Comparison of ENCODE assay signal across 1 cellular context in the genomic region with DNA sequence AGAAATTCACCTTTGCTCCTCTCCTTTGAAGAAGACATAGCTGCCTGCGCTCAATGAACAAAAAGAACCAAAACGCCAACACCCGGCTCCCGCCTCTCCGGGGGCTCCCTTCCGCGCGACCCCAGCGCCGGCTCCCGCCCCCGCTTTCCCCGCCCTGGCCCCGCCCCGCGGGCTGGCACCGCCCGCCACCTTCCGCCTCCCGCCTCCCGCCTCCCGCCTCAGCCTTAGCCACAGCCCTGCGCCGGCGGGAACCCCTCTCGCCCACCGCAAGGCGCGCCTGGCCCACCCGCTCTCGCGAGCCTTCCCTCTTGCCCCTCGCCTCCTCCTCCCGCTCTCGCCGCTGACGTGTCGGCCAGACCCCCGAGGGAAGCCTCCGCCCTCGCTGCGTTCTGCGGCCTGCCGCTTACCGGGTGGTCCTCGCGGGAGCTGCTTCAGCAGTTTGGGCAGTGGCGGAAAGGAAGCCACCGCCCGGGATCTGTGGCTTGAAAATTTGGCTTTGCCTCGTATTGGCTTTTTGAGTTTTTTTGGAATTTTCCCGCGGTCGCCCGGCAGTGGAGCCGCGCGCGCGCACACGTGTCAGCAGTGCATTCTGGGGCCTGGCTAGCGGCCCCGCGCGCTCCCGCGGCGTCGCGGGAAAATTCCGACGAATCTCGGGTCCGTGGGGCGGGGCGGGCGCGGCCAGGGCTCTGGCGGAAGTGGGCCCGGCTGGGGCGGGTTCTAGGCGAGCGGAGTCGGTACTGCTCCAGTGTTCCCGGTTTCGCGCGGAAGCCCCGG.
A peak's percentile ranks its signal among the peaks of the same experiment; 100 is the strongest.
TF ChIP-seq lines count a peak whose summit lies in the region.

A gene with protein sequence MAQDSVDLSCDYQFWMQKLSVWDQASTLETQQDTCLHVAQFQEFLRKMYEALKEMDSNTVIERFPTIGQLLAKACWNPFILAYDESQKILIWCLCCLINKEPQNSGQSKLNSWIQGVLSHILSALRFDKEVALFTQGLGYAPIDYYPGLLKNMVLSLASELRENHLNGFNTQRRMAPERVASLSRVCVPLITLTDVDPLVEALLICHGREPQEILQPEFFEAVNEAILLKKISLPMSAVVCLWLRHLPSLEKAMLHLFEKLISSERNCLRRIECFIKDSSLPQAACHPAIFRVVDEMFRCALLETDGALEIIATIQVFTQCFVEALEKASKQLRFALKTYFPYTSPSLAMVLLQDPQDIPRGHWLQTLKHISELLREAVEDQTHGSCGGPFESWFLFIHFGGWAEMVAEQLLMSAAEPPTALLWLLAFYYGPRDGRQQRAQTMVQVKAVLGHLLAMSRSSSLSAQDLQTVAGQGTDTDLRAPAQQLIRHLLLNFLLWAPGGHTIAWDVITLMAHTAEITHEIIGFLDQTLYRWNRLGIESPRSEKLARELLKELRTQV (minus strand): TSS at position 591 of the 774 bp plus-strand sequence. CDS start 68,418 bp downstream, outside the sequence.

TF ChIP-seq in GM12878, 131 proteins besides CTCF, POLR2A, EP300 and RAD21 (continued from another document and continues in another):
- TF ChIP-seq, protein P1, sequence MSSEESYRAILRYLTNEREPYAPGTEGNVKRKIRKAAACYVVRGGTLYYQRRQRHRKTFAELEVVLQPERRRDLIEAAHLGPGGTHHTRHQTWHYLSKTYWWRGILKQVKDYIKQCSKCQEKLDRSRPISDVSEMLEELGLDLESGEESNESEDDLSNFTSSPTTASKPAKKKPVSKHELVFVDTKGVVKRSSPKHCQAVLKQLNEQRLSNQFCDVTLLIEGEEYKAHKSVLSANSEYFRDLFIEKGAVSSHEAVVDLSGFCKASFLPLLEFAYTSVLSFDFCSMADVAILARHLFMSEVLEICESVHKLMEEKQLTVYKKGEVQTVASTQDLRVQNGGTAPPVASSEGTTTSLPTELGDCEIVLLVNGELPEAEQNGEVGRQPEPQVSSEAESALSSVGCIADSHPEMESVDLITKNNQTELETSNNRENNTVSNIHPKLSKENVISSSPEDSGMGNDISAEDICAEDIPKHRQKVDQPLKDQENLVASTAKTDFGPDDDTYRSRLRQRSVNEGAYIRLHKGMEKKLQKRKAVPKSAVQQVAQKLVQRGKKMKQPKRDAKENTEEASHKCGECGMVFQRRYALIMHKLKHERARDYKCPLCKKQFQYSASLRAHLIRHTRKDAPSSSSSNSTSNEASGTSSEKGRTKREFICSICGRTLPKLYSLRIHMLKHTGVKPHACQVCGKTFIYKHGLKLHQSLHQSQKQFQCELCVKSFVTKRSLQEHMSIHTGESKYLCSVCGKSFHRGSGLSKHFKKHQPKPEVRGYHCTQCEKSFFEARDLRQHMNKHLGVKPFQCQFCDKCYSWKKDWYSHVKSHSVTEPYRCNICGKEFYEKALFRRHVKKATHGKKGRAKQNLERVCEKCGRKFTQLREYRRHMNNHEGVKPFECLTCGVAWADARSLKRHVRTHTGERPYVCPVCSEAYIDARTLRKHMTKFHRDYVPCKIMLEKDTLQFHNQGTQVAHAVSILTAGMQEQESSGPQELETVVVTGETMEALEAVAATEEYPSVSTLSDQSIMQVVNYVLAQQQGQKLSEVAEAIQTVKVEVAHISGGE (CRISPR knock-in tag; IDR thresholded peaks at IDR 0.05), result no peak
- TF ChIP-seq EGR1 (IDR thresholded peaks at IDR 0.05; ENCODE audit: borderline replicate concordance in 1 of 2, low read depth in 2 of 2, low read length in 2 of 2) (peak in 1 of 2 experiments; percentile 95; a peak in 2 of 3 replicates), NBN (IDR thresholded peaks at IDR 0.05) (peak; percentile 27; the same call in 1 of the 2 replicates), LARP7 (IDR thresholded peaks at IDR 0.05) (peak; percentile 78), TCF12 (IDR thresholded peaks at IDR 0.05; ENCODE audit: low read depth, low read length) (no peak; the same call in 1 of the 2 replicates), PML (IDR thresholded peaks at IDR 0.05; ENCODE audit: low read length) (peak; percentile 75; the same call in 1 of the 2 replicates), YY1 (IDR thresholded peaks at IDR 0.05; ENCODE audit: low read depth, low read length) (0 out of 2 replicates have a peak, but pooled peaks have one; percentile 34), ZNF622 (IDR thresholded peaks at IDR 0.05) (no peak), IKZF1 (conservative IDR thresholded peaks at IDR 0.05) (peak; percentile 87), HCFC1 (IDR thresholded peaks at IDR 0.05; ENCODE audit: low read length) (0 out of 2 replicates have a peak, but pooled peaks have one; percentile 17), RB1 (IDR thresholded peaks at IDR 0.05; ENCODE audit: borderline replicate concordance) (peak; percentile 96), CREB1 (IDR thresholded peaks at IDR 0.05; ENCODE audit: low read depth) (peak; percentile 62), GATAD2B (conservative IDR thresholded peaks at IDR 0.05; ENCODE audit: low read depth) (peak; percentile 77), TCF7 (IDR thresholded peaks at IDR 0.05; ENCODE audit: borderline replicate concordance) (no peak), SIN3A (IDR thresholded peaks at IDR 0.05; ENCODE audit: low read depth, low read length) (peak; percentile 78), BHLHE40 (IDR thresholded peaks at IDR 0.05; ENCODE audit: borderline replicate concordance in 1 of 2, low read depth in 2 of 2, low read length in 1 of 2) (peak; percentile 81 to 90), CREM (IDR thresholded peaks at IDR 0.05; ENCODE audit: low read depth) (peak; percentile 62; the same call in 1 of the 2 replicates), TCF3 (IDR thresholded peaks at IDR 0.05; ENCODE audit: borderline replicate concordance, insufficient read depth, low read depth, low read length) (no peak), FOS (IDR thresholded peaks at IDR 0.05; ENCODE audit: borderline replicate concordance, extremely low read depth, insufficient read length) (no peak), SP1 (IDR thresholded peaks at IDR 0.05; ENCODE audit: low read depth, low read length) (peak; percentile 17), CEBPB (IDR thresholded peaks at IDR 0.05; ENCODE audit: borderline replicate concordance in 1 of 2, low read depth in 2 of 2, low read length in 2 of 2) (no peak), NR2F1 (conservative IDR thresholded peaks at IDR 0.05) (no peak; the same call in 1 of the 2 replicates), FOXK2 (IDR thresholded peaks at IDR 0.05) (no peak), CBFB (IDR thresholded peaks at IDR 0.05; ENCODE audit: low read depth) (peak; percentile 49; the same call in 1 of the 2 replicates), PAX8 (IDR thresholded peaks at IDR 0.05) (no peak), RUNX3 (IDR thresholded peaks at IDR 0.05; ENCODE audit: low read length) (0 out of 2 replicates have a peak, but pooled peaks have one; percentile 14), ASH2L (IDR thresholded peaks at IDR 0.05; ENCODE audit: borderline replicate concordance, low read depth) (peak; percentile 98), MTA2 (IDR thresholded peaks at IDR 0.05; ENCODE audit: low read depth) (0 out of 2 replicates have a peak, but pooled peaks have one; percentile 20), KLF5 (IDR thresholded peaks at IDR 0.05; ENCODE audit: partially characterized antibody) (peak; percentile 52), MTA3 (IDR thresholded peaks at IDR 0.05; ENCODE audit: borderline replicate concordance, low read length) (no peak), DPF2 (IDR thresholded peaks at IDR 0.05) (peak; percentile 65; the same call in 1 of the 2 replicates), STAT1 (conservative IDR thresholded peaks at IDR 0.05) (peak; percentile 81; the same call in 1 of the 2 replicates)
- TF ChIP-seq, protein P2, sequence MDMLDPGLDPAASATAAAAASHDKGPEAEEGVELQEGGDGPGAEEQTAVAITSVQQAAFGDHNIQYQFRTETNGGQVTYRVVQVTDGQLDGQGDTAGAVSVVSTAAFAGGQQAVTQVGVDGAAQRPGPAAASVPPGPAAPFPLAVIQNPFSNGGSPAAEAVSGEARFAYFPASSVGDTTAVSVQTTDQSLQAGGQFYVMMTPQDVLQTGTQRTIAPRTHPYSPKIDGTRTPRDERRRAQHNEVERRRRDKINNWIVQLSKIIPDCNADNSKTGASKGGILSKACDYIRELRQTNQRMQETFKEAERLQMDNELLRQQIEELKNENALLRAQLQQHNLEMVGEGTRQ (IDR thresholded peaks at IDR 0.05; ENCODE audit: borderline replicate concordance, low read depth, low read length), result no peak
- TF ChIP-seq, protein P3, sequence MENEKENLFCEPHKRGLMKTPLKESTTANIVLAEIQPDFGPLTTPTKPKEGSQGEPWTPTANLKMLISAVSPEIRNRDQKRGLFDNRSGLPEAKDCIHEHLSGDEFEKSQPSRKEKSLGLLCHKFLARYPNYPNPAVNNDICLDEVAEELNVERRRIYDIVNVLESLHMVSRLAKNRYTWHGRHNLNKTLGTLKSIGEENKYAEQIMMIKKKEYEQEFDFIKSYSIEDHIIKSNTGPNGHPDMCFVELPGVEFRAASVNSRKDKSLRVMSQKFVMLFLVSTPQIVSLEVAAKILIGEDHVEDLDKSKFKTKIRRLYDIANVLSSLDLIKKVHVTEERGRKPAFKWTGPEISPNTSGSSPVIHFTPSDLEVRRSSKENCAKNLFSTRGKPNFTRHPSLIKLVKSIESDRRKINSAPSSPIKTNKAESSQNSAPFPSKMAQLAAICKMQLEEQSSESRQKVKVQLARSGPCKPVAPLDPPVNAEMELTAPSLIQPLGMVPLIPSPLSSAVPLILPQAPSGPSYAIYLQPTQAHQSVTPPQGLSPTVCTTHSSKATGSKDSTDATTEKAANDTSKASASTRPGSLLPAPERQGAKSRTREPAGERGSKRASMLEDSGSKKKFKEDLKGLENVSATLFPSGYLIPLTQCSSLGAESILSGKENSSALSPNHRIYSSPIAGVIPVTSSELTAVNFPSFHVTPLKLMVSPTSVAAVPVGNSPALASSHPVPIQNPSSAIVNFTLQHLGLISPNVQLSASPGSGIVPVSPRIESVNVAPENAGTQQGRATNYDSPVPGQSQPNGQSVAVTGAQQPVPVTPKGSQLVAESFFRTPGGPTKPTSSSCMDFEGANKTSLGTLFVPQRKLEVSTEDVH (IDR thresholded peaks at IDR 0.05; ENCODE audit: low read depth, partially characterized antibody), result peak; percentile 86
- TF ChIP-seq, protein P4, sequence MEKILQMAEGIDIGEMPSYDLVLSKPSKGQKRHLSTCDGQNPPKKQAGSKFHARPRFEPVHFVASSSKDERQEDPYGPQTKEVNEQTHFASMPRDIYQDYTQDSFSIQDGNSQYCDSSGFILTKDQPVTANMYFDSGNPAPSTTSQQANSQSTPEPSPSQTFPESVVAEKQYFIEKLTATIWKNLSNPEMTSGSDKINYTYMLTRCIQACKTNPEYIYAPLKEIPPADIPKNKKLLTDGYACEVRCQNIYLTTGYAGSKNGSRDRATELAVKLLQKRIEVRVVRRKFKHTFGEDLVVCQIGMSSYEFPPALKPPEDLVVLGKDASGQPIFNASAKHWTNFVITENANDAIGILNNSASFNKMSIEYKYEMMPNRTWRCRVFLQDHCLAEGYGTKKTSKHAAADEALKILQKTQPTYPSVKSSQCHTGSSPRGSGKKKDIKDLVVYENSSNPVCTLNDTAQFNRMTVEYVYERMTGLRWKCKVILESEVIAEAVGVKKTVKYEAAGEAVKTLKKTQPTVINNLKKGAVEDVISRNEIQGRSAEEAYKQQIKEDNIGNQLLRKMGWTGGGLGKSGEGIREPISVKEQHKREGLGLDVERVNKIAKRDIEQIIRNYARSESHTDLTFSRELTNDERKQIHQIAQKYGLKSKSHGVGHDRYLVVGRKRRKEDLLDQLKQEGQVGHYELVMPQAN (conservative IDR thresholded peaks at IDR 0.05), result peak; percentile 97
- TF ChIP-seq, protein P5, sequence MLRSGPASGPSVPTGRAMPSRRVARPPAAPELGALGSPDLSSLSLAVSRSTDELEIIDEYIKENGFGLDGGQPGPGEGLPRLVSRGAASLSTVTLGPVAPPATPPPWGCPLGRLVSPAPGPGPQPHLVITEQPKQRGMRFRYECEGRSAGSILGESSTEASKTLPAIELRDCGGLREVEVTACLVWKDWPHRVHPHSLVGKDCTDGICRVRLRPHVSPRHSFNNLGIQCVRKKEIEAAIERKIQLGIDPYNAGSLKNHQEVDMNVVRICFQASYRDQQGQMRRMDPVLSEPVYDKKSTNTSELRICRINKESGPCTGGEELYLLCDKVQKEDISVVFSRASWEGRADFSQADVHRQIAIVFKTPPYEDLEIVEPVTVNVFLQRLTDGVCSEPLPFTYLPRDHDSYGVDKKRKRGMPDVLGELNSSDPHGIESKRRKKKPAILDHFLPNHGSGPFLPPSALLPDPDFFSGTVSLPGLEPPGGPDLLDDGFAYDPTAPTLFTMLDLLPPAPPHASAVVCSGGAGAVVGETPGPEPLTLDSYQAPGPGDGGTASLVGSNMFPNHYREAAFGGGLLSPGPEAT (IDR thresholded peaks at IDR 0.05; ENCODE audit: low read depth), result peak; percentile 48; the same call in 1 of the 2 replicates
- TF ChIP-seq, protein P6, sequence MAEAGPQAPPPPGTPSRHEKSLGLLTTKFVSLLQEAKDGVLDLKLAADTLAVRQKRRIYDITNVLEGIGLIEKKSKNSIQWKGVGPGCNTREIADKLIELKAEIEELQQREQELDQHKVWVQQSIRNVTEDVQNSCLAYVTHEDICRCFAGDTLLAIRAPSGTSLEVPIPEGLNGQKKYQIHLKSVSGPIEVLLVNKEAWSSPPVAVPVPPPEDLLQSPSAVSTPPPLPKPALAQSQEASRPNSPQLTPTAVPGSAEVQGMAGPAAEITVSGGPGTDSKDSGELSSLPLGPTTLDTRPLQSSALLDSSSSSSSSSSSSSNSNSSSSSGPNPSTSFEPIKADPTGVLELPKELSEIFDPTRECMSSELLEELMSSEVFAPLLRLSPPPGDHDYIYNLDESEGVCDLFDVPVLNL (IDR thresholded peaks at IDR 0.05; ENCODE audit: low read depth, low read length), result peak; percentile 91
- TF ChIP-seq, protein P7, sequence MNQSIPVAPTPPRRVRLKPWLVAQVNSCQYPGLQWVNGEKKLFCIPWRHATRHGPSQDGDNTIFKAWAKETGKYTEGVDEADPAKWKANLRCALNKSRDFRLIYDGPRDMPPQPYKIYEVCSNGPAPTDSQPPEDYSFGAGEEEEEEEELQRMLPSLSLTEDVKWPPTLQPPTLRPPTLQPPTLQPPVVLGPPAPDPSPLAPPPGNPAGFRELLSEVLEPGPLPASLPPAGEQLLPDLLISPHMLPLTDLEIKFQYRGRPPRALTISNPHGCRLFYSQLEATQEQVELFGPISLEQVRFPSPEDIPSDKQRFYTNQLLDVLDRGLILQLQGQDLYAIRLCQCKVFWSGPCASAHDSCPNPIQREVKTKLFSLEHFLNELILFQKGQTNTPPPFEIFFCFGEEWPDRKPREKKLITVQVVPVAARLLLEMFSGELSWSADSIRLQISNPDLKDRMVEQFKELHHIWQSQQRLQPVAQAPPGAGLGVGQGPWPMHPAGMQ (IDR thresholded peaks at IDR 0.05; ENCODE audit: borderline replicate concordance), result no peak
- TF ChIP-seq, protein P8, sequence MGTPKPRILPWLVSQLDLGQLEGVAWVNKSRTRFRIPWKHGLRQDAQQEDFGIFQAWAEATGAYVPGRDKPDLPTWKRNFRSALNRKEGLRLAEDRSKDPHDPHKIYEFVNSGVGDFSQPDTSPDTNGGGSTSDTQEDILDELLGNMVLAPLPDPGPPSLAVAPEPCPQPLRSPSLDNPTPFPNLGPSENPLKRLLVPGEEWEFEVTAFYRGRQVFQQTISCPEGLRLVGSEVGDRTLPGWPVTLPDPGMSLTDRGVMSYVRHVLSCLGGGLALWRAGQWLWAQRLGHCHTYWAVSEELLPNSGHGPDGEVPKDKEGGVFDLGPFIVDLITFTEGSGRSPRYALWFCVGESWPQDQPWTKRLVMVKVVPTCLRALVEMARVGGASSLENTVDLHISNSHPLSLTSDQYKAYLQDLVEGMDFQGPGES (IDR thresholded peaks at IDR 0.05), result no peak
